22 cellular contexts compared by ENCODE assay signal in the genomic region with DNA sequence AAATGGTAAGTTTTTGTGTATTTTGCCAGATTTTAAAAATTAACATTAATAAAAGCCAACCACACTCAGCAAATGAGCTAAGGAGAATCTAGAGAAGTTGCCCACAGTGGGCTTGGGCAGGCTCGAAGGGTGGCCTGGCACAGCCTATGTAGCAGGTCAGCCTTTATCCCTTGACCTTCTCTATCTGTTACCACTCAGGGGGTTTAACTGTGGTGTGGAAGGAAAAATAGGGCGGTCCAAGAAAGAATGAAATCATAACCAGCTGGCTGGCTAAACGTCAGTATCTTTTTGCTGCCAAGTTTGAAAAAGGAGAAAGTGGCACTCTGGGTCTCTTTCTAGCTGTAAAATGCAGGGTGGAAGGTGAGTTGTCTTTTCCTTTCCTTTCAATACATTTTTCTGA.
A peak's percentile ranks its signal among the peaks of the same experiment; 100 is the strongest.
DNase-seq lines count a peak whose midpoint lies in the region; ATAC-seq and TF ChIP-seq lines count a peak whose summit lies in the region.
"Had no signal": no experiment of that assay in that cellular context is flagged by ENCODE, and none has a peak within 500 bp of the region (broad histone marks: within the 10 kb centered on the region; RNA-seq: fewer than 3 reads in every experiment).

No MANE protein-coding gene starts in this region.

- DNase-seq in CD4-positive, CD25-positive, alpha-beta regulatory T cell, result no peak
- peak; percentile 23 for DNase-seq in adipocyte (ENCODE audit: low read depth)
- DNase-seq in fibroblast of the aortic adventitia (ENCODE audit: low read depth), result peak; percentile 57
- DNase-seq in psoas muscle, result no peak
- no peak for DNase-seq in DMS79 treated with DMSO at 0.1 percent for 48 hours (lab: John Stamatoyannopoulos, UW)
- DNase-seq in inferior parietal cortex (ENCODE audit: extremely low spot score), result no peak
- DNase-seq in activated naive CD4-positive, alpha-beta T cell treated with anti-CD3 and anti-CD28 coated beads, Interleukin-2, amount 50 U/mL, for 72 hours (ENCODE audit: low spot score in 2 of 2), result no peak
- DNase-seq: activated CD4-positive, alpha-beta T cell treated with anti-CD3 and anti-CD28 coated beads, Interleukin-2, amount 50 U/mL, for 4 hours; activated effector memory CD4-positive, alpha-beta T cell treated with anti-CD3 and anti-CD28 coated beads, Interleukin-2, amount 50 U/mL, for 16 hours; amniotic stem cell; DMS153; glutamatergic neuron; H7; NCI-H146; NCI-H82; OCI-M1; WERI-Rb-1 had no signal

- H3K4me1 Mint-ChIP-seq in CD4-positive, CD25-positive, alpha-beta regulatory T cell, result peaks cover 61 to 66% (median 63%) of the 10 kb centered on the region in 4 donors

- TF ChIP-seq CTCF in fibroblast of the aortic adventitia (IDR thresholded peaks at IDR 0.05; ENCODE audit: insufficient read depth, low read length) (no peak), psoas muscle (IDR thresholded peaks at IDR 0.05) (no peak)

- peaks cover 11% of the 10 kb centered on the region for H3K36me3 ChIP-seq in CD4-positive, CD25-positive, alpha-beta regulatory T cell (ENCODE audit: control insufficient read depth, insufficient read depth, low read length)
- H3K36me3 ChIP-seq in adipocyte (ENCODE audit: control insufficient read depth, insufficient read depth, low read length, severe bottlenecking) (no peaks in the 10 kb centered on the region), psoas muscle (ENCODE audit: insufficient read depth in 1 of 2, low read depth in 1 of 2) (no peaks in the 10 kb centered on the region)
- H3K36me3 ChIP-seq: cardiac muscle cell, WERI-Rb-1 had no signal

- intact Hi-C loops in psoas muscle (cut with DNase I), result loop anchor here in 1 of 2 donors (10.0 kb wide), 1 partner anchor 243 kb away; a partner anchor contains a TSS

- peak overlapping the region; percentile 43 to 75 (median 67) for H3K27ac Mint-ChIP-seq in CD4-positive, CD25-positive, alpha-beta regulatory T cell
- no peak overlapping the region for H3K27ac Mint-ChIP-seq in activated naive CD4-positive, alpha-beta T cell treated with anti-CD3 and anti-CD28 coated beads, Interleukin-2, amount 50 U/mL, for 72 hours
- H3K27ac Mint-ChIP-seq: T-helper 1 cell treated with Interleukin-12 subunit alpha and Interleukin-12 subunit beta and Interleukin-4 antibody, amounts not matched to agents 30 μg/mL and 1 μg/mL, for 36 hours had no signal

- no peaks in the 10 kb centered on the region for H3K27me3 ChIP-seq in CD4-positive, CD25-positive, alpha-beta regulatory T cell (ENCODE audit: control insufficient read depth, insufficient read depth, low read length)
- H3K27me3 ChIP-seq in adipocyte (replicated peaks; ENCODE audit: control insufficient read depth, insufficient read depth, low read length) (no peaks in the 10 kb centered on the region), psoas muscle (ENCODE audit: insufficient read depth in 3 of 3, low read length in 2 of 3) (no peaks in the 10 kb centered on the region)
- H3K27me3 ChIP-seq: cardiac muscle cell had no signal

- WGBS in psoas muscle, 3 donors, result 21 to 38% (median 28%) methylated on average over 3 of the region's 3 CpGs

- no peak overlapping the region for H3K9ac ChIP-seq in adipocyte (ENCODE audit: low read length)

- H3K4me3 ChIP-seq in CD4-positive, CD25-positive, alpha-beta regulatory T cell (ENCODE audit: low read depth, low read length), result no peak overlapping the region
- H3K4me3 ChIP-seq in adipocyte (ENCODE audit: low read length) (no peak overlapping the region), fibroblast of the aortic adventitia (ENCODE audit: low read depth, low read length) (no peak overlapping the region), psoas muscle (no peak overlapping the region)
- H3K4me3 ChIP-seq: cardiac muscle cell had no signal

- H3K4me1 ChIP-seq in CD4-positive, CD25-positive, alpha-beta regulatory T cell (ENCODE audit: control insufficient read depth, insufficient read depth, low read length, poor library complexity, severe bottlenecking), result peaks cover 66% of the 10 kb centered on the region
- peaks cover 43% of the 10 kb centered on the region for H3K4me1 ChIP-seq in adipocyte (ENCODE audit: control insufficient read depth, insufficient read depth, low read length)
- H3K4me1 ChIP-seq in psoas muscle, result peaks cover 49% of the 10 kb centered on the region

- no peaks in the 10 kb centered on the region for H3K9me3 ChIP-seq in CD4-positive, CD25-positive, alpha-beta regulatory T cell (ENCODE audit: control insufficient read depth in 2 of 2, low read length in 2 of 2)
- no peaks in the 10 kb centered on the region for H3K9me3 ChIP-seq in adipocyte (ENCODE audit: control insufficient read depth, low read length)
- H3K9me3 ChIP-seq in psoas muscle, result no peaks in the 10 kb centered on the region

- H3K27me3 Mint-ChIP-seq in CD4-positive, CD25-positive, alpha-beta regulatory T cell, result no peaks in the 10 kb centered on the region

- peaks cover 0 to 2% (median 0%) of the 10 kb centered on the region in 7 donors for H3K9me3 Mint-ChIP-seq in CD4-positive, CD25-positive, alpha-beta regulatory T cell
- no peaks in the 10 kb centered on the region for H3K9me3 Mint-ChIP-seq in activated naive CD4-positive, alpha-beta T cell treated with anti-CD3 and anti-CD28 coated beads, Interleukin-2, amount 50 U/mL, for 72 hours
- H3K9me3 Mint-ChIP-seq: neural crest cell; T-helper 1 cell treated with Interleukin-12 subunit alpha and Interleukin-12 subunit beta and Interleukin-4 antibody, amounts not matched to agents 30 μg/mL and 1 μg/mL, for 36 hours had no signal

- H3K36me3 Mint-ChIP-seq in CD4-positive, CD25-positive, alpha-beta regulatory T cell, result peaks cover 23% of the 10 kb centered on the region
- peaks cover 8 to 15% of the 10 kb centered on the region in 2 donors for H3K36me3 Mint-ChIP-seq in activated naive CD4-positive, alpha-beta T cell treated with anti-CD3 and anti-CD28 coated beads, Interleukin-2, amount 50 U/mL, for 72 hours

- H3K27ac ChIP-seq in CD4-positive, CD25-positive, alpha-beta regulatory T cell (ENCODE audit: insufficient read depth, low read length, poor library complexity, severe bottlenecking), result no peak overlapping the region
- H3K27ac ChIP-seq in psoas muscle, result peak overlapping the region; percentile 71
- H3K27ac ChIP-seq: C4-2B, cardiac muscle cell, WERI-Rb-1 had no signal

- no peak for ATAC-seq in CD4-positive, CD25-positive, alpha-beta regulatory T cell (ENCODE audit: low read depth in 2 of 2)
- peak in 1 of 4 donors; percentile 24 for ATAC-seq in psoas muscle
- ATAC-seq in GM21737 (IDR thresholded peaks at IDR 0.05; ENCODE audit: unreplicated experiment), result no peak
- no peak for ATAC-seq in activated naive CD4-positive, alpha-beta T cell treated with anti-CD3 and anti-CD28 coated beads, Interleukin-2, amount 50 U/mL, for 72 hours

- peak overlapping the region in 1 of 4 donors; percentile 73 for H3K4me3 Mint-ChIP-seq in CD4-positive, CD25-positive, alpha-beta regulatory T cell
- H3K4me3 Mint-ChIP-seq: neural crest cell; T-helper 1 cell treated with Interleukin-12 subunit alpha and Interleukin-12 subunit beta and Interleukin-4 antibody, amounts not matched to agents 30 μg/mL and 1 μg/mL, for 36 hours had no signal

Comparison
In these comparisons a context has a peak if more than half of its experiments do, and no peak if none do; other contexts are left out.
1. DNase-seq: peak in adipocyte (single experiment) and fibroblast of the aortic adventitia (single experiment); none in CD4-positive, CD25-positive, alpha-beta regulatory T cell (0 of 3), psoas muscle (0 of 2), DMS79 treated with DMSO at 0.1 percent for 48 hours (single experiment), inferior parietal cortex (single experiment) and activated naive CD4-positive, alpha-beta T cell treated with anti-CD3 and anti-CD28 coated beads, Interleukin-2, amount 50 U/mL, for 72 hours (0 of 2).
2. H3K27ac Mint-ChIP-seq: peak in CD4-positive, CD25-positive, alpha-beta regulatory T cell (3 of 3); none in activated naive CD4-positive, alpha-beta T cell treated with anti-CD3 and anti-CD28 coated beads, Interleukin-2, amount 50 U/mL, for 72 hours (0 of 2).